ENCODE assay signal across 20 cellular contexts in genomic region chr11:2507212-2507901, GRCh38.
"Had no signal": no experiment of that assay in that cellular context is flagged by ENCODE, and none has a peak within 500 bp of the region (broad histone marks: within the 10 kb centered on the region; RNA-seq: fewer than 3 reads in every experiment).

No MANE protein-coding gene starts in this region.

- H3K4me1 Mint-ChIP-seq: brain had no signal

- H3K27me3 ChIP-seq: gastrocnemius medialis, heart left ventricle, thyroid gland had no signal

- ATAC-seq: activated CD8-positive, alpha-beta T cell treated with anti-CD3 and anti-CD28 coated beads, Interleukin-2, amount 10 ng/mL, durations not matched to agents 7 days and 5 days; activated T-cell treated with anti-CD3 and anti-CD28 coated beads, Interleukin-2, amount 50 U/mL, for 72 hours; esophagus mucosa; gastrocnemius medialis; heart left ventricle; naive thymus-derived CD8-positive, alpha-beta T cell had no signal

- H3K9me3 Mint-ChIP-seq: activated naive CD8-positive, alpha-beta T cell treated with anti-CD3 and anti-CD28 coated beads for 36 hours; activated T-cell treated with anti-CD3 and anti-CD28 coated beads, Interleukin-2, amount 50 U/mL, for 72 hours; central memory CD8-positive, alpha-beta T cell; dendritic cell treated with granulocyte-macrophage colony-stimulating factor and Interleukin-4, amounts not matched to agents 40 ng/mL and 50 ng/mL, for 4 days had no signal

- H3K4me1 ChIP-seq: gastrocnemius medialis had no signal

- H3K36me3 ChIP-seq: gastrocnemius medialis, heart left ventricle, thyroid gland, WERI-Rb-1 had no signal

- H3K27ac ChIP-seq: gastrocnemius medialis, heart left ventricle, thyroid gland, WERI-Rb-1 had no signal

- H3K27ac Mint-ChIP-seq: activated CD8-positive, alpha-beta T cell treated with anti-CD3 and anti-CD28 coated beads, Interleukin-2, amount 10 ng/mL, durations not matched to agents 7 days and 5 days; activated naive CD8-positive, alpha-beta T cell treated with anti-CD3 and anti-CD28 coated beads for 36 hours; activated T-cell treated with anti-CD3 and anti-CD28 coated beads, Interleukin-2, amount 50 U/mL, for 72 hours; brain; dendritic cell treated with granulocyte-macrophage colony-stimulating factor and Interleukin-4, amounts not matched to agents 40 ng/mL and 50 ng/mL, for 4 days had no signal

- H3K4me3 ChIP-seq: gastrocnemius medialis, heart left ventricle, thyroid gland had no signal

- H3K9me3 ChIP-seq: gastrocnemius medialis, thyroid gland had no signal

- DNase-seq: activated CD4-positive, alpha-beta T cell treated with anti-CD3 and anti-CD28 coated beads for 48 hours; activated CD8-positive, alpha-beta memory T cell treated with anti-CD3 and anti-CD28 coated beads, Interleukin-2, amount 50 U/mL, for 4 hours; activated CD8-positive, alpha-beta T cell treated with anti-CD3 and anti-CD28 coated beads, Interleukin-2, amount 10 ng/mL, durations not matched to agents 7 days and 5 days; activated naive CD8-positive, alpha-beta T cell treated with anti-CD3 and anti-CD28 coated beads for 36 hours; activated T-cell treated with anti-CD3 and anti-CD28 coated beads, Interleukin-2, amount 50 U/mL, for 72 hours; anterior cingulate cortex; effector CD8-positive, alpha-beta T cell; mesenchymal stem cell; naive thymus-derived CD8-positive, alpha-beta T cell; retina; stimulated activated CD4-positive, alpha-beta T cell treated with anti-CD3 and anti-CD28 coated beads, Interleukin-2, amount 100 ng/mL, for 24 hours; stimulated activated naive CD4-positive, alpha-beta T cell treated with Interleukin-2 at 50 U/mL for 16 hours; thyroid gland; WERI-Rb-1 had no signal

- H3K27me3 Mint-ChIP-seq: activated naive CD8-positive, alpha-beta T cell treated with anti-CD3 and anti-CD28 coated beads for 36 hours; naive thymus-derived CD8-positive, alpha-beta T cell had no signal

- H3K4me3 Mint-ChIP-seq: activated CD8-positive, alpha-beta T cell treated with anti-CD3 and anti-CD28 coated beads, Interleukin-2, amount 10 ng/mL, durations not matched to agents 7 days and 5 days; activated naive CD8-positive, alpha-beta T cell treated with anti-CD3 and anti-CD28 coated beads for 36 hours; activated T-cell treated with anti-CD3 and anti-CD28 coated beads, Interleukin-2, amount 50 U/mL, for 72 hours; brain; central memory CD8-positive, alpha-beta T cell; dendritic cell treated with granulocyte-macrophage colony-stimulating factor and Interleukin-4, amounts not matched to agents 40 ng/mL and 50 ng/mL, for 4 days; naive thymus-derived CD8-positive, alpha-beta T cell had no signal

- H3K36me3 Mint-ChIP-seq: activated naive CD8-positive, alpha-beta T cell treated with anti-CD3 and anti-CD28 coated beads for 36 hours; brain had no signal
